1 cellular context compared by ENCODE assay signal in the genomic region with DNA sequence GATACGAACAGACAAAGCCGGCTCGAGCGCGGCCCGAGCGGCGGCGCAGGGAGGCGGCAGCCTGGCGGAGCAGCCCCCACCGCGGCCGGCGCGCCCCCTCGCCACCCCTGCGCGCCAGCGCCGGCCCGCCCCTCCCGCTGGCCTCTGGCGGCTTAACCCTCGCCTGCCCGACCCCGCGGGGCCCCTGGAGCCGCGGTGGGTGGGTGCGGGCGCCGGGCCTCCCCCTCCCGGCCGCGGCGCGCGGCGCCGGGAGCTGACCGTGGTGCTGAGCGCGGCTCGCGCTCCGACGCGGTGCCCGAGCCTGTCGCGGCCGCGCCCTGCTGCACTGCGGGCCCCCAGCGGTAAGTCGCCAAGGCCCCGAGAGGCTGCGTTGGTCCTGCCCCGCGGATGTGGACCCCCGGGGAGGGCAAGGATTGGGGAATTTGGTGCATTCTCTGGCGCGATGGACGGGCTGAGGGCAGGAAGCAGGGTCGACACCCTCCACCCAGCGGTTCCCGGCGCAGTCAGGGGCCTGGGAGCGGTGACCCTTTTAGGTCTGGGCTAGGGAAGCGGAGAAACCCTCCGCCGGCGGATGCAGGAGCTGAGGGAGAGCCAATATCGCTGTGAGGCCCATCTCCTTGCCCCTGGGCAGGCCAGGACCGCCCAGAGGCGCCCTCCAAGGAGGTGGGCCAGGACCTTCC.
TF ChIP-seq lines count a peak whose summit lies in the region.

No MANE protein-coding gene starts in this region.

TF ChIP-seq in HepG2, 621 proteins besides CTCF, POLR2A, EP300 and RAD21 (continued from another document and continues in another):
- no peak for TF ChIP-seq FOXA3 (CRISPR knock-in tag; IDR thresholded peaks at IDR 0.05)
- no peak for TF ChIP-seq RXRA (CRISPR knock-in tag; IDR thresholded peaks at IDR 0.05)
- TF ChIP-seq EHMT2 (IDR thresholded peaks at IDR 0.05; ENCODE audit: borderline replicate concordance, low read depth, low read length) = peak; percentile 48; the same call in 1 of the 2 replicates
- peak; percentile 87 for TF ChIP-seq ARNT2 (CRISPR knock-in tag; IDR thresholded peaks at IDR 0.05; ENCODE audit: low read depth)
- TF ChIP-seq, protein P1, sequence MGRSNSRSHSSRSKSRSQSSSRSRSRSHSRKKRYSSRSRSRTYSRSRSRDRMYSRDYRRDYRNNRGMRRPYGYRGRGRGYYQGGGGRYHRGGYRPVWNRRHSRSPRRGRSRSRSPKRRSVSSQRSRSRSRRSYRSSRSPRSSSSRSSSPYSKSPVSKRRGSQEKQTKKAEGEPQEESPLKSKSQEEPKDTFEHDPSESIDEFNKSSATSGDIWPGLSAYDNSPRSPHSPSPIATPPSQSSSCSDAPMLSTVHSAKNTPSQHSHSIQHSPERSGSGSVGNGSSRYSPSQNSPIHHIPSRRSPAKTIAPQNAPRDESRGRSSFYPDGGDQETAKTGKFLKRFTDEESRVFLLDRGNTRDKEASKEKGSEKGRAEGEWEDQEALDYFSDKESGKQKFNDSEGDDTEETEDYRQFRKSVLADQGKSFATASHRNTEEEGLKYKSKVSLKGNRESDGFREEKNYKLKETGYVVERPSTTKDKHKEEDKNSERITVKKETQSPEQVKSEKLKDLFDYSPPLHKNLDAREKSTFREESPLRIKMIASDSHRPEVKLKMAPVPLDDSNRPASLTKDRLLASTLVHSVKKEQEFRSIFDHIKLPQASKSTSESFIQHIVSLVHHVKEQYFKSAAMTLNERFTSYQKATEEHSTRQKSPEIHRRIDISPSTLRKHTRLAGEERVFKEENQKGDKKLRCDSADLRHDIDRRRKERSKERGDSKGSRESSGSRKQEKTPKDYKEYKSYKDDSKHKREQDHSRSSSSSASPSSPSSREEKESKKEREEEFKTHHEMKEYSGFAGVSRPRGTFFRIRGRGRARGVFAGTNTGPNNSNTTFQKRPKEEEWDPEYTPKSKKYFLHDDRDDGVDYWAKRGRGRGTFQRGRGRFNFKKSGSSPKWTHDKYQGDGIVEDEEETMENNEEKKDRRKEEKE (IDR thresholded peaks at IDR 0.05) = no peak
- TF ChIP-seq PHF21A (CRISPR knock-in tag; IDR thresholded peaks at IDR 0.05) = no peak
- 0 out of 2 replicates have a peak, but pooled peaks have one; percentile 56 for TF ChIP-seq ZSCAN31 (CRISPR knock-in tag; IDR thresholded peaks at IDR 0.05; ENCODE audit: low read depth)
- no peak for TF ChIP-seq ZNF180 (CRISPR knock-in tag; IDR thresholded peaks at IDR 0.05; ENCODE audit: borderline replicate concordance, low read depth)
- TF ChIP-seq ZNF740 (CRISPR knock-in tag; IDR thresholded peaks at IDR 0.05) = no peak
- TF ChIP-seq CSRNP2 (CRISPR knock-in tag; conservative IDR thresholded peaks at IDR 0.05; ENCODE audit: low read depth) = no peak
- no peak for TF ChIP-seq MAF1 (CRISPR knock-in tag; IDR thresholded peaks at IDR 0.05; ENCODE audit: borderline replicate concordance)
- TF ChIP-seq ZNF317 (CRISPR knock-in tag; IDR thresholded peaks at IDR 0.05) = no peak
- TF ChIP-seq, protein P2, sequence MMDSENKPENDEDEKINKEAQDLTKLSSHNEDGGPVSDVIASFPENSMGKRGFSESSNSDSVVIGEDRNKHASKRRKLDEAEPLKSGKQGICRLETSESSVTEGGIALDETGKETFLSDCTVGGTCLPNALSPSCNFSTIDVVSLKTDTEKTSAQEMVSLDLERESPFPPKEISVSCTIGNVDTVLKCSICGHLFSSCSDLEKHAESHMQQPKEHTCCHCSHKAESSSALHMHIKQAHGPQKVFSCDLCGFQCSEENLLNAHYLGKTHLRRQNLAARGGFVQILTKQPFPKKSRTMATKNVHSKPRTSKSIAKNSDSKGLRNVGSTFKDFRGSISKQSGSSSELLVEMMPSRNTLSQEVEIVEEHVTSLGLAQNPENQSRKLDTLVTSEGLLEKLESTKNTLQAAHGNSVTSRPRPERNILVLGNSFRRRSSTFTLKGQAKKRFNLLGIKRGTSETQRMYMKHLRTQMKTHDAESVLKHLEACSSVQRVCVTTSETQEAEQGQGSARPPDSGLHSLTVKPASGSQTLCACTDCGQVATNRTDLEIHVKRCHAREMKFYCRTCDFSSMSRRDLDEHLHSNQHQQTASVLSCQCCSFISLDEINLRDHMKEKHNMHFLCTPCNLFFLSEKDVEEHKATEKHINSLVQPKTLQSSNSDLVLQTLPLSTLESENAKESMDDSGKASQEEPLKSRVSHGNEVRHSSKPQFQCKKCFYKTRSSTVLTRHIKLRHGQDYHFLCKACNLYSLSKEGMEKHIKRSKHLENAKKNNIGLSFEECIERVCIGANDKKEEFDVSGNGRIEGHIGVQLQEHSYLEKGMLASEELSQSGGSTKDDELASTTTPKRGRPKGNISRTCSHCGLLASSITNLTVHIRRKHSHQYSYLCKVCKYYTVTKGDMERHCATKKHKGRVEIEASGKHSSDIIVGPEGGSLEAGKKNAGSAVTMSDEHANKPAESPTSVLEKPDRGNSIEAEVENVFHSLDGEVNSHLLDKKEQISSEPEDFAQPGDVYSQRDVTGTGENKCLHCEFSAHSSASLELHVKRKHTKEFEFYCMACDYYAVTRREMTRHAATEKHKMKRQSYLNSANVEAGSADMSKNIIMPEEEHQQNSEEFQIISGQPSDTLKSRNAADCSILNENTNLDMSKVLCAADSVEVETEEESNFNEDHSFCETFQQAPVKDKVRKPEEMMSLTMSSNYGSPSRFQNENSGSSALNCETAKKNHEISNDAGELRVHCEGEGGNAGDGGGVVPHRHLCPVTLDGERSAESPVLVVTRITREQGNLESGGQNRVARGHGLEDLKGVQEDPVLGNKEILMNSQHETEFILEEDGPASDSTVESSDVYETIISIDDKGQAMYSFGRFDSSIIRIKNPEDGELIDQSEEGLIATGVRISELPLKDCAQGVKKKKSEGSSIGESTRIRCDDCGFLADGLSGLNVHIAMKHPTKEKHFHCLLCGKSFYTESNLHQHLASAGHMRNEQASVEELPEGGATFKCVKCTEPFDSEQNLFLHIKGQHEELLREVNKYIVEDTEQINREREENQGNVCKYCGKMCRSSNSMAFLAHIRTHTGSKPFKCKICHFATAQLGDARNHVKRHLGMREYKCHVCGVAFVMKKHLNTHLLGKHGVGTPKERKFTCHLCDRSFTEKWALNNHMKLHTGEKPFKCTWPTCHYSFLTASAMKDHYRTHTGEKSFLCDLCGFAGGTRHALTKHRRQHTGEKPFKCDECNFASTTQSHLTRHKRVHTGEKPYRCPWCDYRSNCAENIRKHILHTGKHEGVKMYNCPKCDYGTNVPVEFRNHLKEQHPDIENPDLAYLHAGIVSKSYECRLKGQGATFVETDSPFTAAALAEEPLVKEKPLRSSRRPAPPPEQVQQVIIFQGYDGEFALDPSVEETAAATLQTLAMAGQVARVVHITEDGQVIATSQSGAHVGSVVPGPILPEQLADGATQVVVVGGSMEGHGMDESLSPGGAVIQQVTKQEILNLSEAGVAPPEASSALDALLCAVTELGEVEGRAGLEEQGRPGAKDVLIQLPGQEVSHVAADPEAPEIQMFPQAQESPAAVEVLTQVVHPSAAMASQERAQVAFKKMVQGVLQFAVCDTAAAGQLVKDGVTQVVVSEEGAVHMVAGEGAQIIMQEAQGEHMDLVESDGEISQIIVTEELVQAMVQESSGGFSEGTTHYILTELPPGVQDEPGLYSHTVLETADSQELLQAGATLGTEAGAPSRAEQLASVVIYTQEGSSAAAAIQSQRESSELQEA (CRISPR knock-in tag; IDR thresholded peaks at IDR 0.05; ENCODE audit: not compliant biosample characterization) = no peak
- TF ChIP-seq, protein P3, sequence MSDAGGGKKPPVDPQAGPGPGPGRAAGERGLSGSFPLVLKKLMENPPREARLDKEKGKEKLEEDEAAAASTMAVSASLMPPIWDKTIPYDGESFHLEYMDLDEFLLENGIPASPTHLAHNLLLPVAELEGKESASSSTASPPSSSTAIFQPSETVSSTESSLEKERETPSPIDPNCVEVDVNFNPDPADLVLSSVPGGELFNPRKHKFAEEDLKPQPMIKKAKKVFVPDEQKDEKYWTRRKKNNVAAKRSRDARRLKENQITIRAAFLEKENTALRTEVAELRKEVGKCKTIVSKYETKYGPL (CRISPR knock-in tag; IDR thresholded peaks at IDR 0.05) = no peak
- TF ChIP-seq GTF2F1 (IDR thresholded peaks at IDR 0.05; ENCODE audit: low read length) = no peak
- no peak for TF ChIP-seq ZNF580 (CRISPR knock-in tag; IDR thresholded peaks at IDR 0.05; ENCODE audit: borderline replicate concordance, low read depth)
- TF ChIP-seq TSC22D2 (CRISPR knock-in tag; IDR thresholded peaks at IDR 0.05; ENCODE audit: borderline replicate concordance) = peak; percentile 58; the same call in 1 of the 2 replicates
- no peak for TF ChIP-seq ZNF432 (CRISPR knock-in tag; IDR thresholded peaks at IDR 0.05; ENCODE audit: borderline replicate concordance)
- TF ChIP-seq ZC3H13 (CRISPR knock-in tag; IDR thresholded peaks at IDR 0.05) = no peak
- no peak for TF ChIP-seq SMAD9 (CRISPR knock-in tag; IDR thresholded peaks at IDR 0.05)
- TF ChIP-seq, protein P4, sequence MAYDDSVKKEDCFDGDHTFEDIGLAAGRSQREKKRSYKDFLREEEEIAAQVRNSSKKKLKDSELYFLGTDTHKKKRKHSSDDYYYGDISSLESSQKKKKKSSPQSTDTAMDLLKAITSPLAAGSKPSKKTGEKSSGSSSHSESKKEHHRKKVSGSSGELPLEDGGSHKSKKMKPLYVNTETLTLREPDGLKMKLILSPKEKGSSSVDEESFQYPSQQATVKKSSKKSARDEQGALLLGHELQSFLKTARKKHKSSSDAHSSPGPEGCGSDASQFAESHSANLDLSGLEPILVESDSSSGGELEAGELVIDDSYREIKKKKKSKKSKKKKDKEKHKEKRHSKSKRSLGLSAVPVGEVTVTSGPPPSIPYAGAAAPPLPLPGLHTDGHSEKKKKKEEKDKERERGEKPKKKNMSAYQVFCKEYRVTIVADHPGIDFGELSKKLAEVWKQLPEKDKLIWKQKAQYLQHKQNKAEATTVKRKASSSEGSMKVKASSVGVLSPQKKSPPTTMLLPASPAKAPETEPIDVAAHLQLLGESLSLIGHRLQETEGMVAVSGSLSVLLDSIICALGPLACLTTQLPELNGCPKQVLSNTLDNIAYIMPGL (CRISPR knock-in tag; IDR thresholded peaks at IDR 0.05; ENCODE audit: borderline replicate concordance in 1 of 2, low read depth in 1 of 2) = no peak
- TF ChIP-seq MTF1 (CRISPR knock-in tag; IDR thresholded peaks at IDR 0.05) = no peak
- no peak for TF ChIP-seq TAF15 (IDR thresholded peaks at IDR 0.05; ENCODE audit: low read depth, low read length, poor library complexity, severe bottlenecking)
- TF ChIP-seq ZNF121 (CRISPR knock-in tag; IDR thresholded peaks at IDR 0.05) = no peak
- TF ChIP-seq ZFP37 (CRISPR knock-in tag; IDR thresholded peaks at IDR 0.05; ENCODE audit: borderline replicate concordance) = no peak
- TF ChIP-seq ZNF691 (CRISPR knock-in tag; IDR thresholded peaks at IDR 0.05; ENCODE audit: borderline replicate concordance, low read depth) = no peak
- no peak for TF ChIP-seq ATF4 (CRISPR knock-in tag; IDR thresholded peaks at IDR 0.05)
- TF ChIP-seq FIP1L1 (IDR thresholded peaks at IDR 0.05; ENCODE audit: borderline replicate concordance, insufficient read depth, low read depth, low read length) = no peak
- no peak for TF ChIP-seq REXO4 (CRISPR knock-in tag; IDR thresholded peaks at IDR 0.05; ENCODE audit: borderline replicate concordance)
- TF ChIP-seq ZBTB42 (CRISPR knock-in tag; IDR thresholded peaks at IDR 0.05) = no peak
- TF ChIP-seq HNRNPK (IDR thresholded peaks at IDR 0.05; ENCODE audit: low read depth, low read length, poor library complexity, severe bottlenecking) = no peak
- no peak for TF ChIP-seq ZNF678 (CRISPR knock-in tag; IDR thresholded peaks at IDR 0.05)
- 0 out of 2 replicates have a peak, but pooled peaks have one; percentile 12 for TF ChIP-seq ATF3 (CRISPR knock-in tag; IDR thresholded peaks at IDR 0.05)
- no peak for TF ChIP-seq TARDBP (CRISPR knock-in tag; IDR thresholded peaks at IDR 0.05)
- TF ChIP-seq, protein P5, sequence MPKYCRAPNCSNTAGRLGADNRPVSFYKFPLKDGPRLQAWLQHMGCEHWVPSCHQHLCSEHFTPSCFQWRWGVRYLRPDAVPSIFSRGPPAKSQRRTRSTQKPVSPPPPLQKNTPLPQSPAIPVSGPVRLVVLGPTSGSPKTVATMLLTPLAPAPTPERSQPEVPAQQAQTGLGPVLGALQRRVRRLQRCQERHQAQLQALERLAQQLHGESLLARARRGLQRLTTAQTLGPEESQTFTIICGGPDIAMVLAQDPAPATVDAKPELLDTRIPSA (CRISPR knock-in tag; IDR thresholded peaks at IDR 0.05; ENCODE audit: borderline replicate concordance) = no peak
